8 cellular contexts compared by ENCODE assay signal in the genomic region with DNA sequence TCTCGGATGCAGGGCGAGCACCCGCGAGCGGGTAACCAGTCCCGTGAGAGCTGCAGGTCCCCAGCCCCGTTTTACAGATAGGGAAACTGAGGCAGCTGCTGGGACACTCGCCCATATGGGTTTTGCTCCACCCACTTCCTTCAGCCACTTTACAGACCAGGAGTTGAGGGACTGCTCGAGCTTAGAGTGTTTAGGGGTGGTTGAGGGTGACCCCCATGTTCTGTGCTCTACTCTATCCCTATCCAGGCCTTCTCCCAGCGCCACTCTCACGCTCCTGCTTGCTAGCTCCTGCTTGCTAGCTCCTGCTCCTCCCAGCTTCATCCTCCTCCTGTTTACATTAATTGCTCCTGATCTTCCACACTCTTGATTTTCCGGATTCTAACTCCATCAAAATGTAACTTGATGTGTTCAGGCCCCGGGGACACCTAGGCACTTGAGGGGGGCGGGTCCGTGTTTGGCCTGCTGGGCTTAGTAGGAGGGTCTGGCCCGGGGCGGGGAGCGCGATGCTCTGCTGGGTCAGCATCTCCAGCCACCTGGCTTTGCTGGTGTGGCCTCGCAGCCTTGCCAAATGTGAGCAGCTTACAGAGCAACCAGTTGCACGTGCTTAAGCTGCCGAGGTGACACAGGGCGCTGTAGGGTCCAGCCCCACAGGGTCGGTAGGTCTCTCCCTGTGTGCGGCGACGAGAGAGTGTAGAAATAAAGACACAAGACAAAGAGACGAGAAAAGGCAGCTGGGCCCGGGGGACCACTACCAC. TPM values are rescaled to one million over a fixed set of nuclear protein-coding genes. Genes with fewer than 3 reads are reported as not detected.
DNase-seq lines count a peak whose midpoint lies in the region; ATAC-seq, FAIRE-seq and TF ChIP-seq lines count a peak whose summit lies in the region.

No MANE protein-coding gene starts in this region.

- intact Hi-C loops in activated naive CD4-positive, alpha-beta T cell treated with anti-CD3 and anti-CD28 coated beads for 36 hours (cut with micrococcal nuclease), result loop anchor here (1.0 to 2.0 kb wide), 10 partner anchors 31 to 678 kb away; partner anchors contain the start of genes BBLN, CIZ1, DNM1 and DPM2
- intact Hi-C loops in MCF 10A (cut with micrococcal nuclease), result loop anchor here (5.0 kb wide), 1 partner anchor 63 kb away; the partner anchor contains the start of gene CIZ1

- WGBS in lung, 2 donors, result 62 to 71% methylated on average over 28 to 29 of the region's 29 CpGs
- WGBS in upper lobe of left lung, 2 donors, result 70 to 76% methylated on average over 18 to 29 of the region's 29 CpGs

- peaks cover 30% of the 10 kb centered on the region for H3K4me1 Mint-ChIP-seq in activated naive CD4-positive, alpha-beta T cell treated with anti-CD3 and anti-CD28 coated beads for 36 hours (ENCODE audit: low read depth)
- H3K4me1 Mint-ChIP-seq in MCF 10A (ENCODE audit: insufficient read depth, unreplicated experiment), result peaks cover 23% of the 10 kb centered on the region

- H3K4me3 Mint-ChIP-seq in activated naive CD4-positive, alpha-beta T cell treated with anti-CD3 and anti-CD28 coated beads for 36 hours, result peak overlapping the region; percentile 95
- H3K4me3 Mint-ChIP-seq in MCF 10A (ENCODE audit: unreplicated experiment), result peak overlapping the region; percentile 84

- TF ChIP-seq POLR2A in upper lobe of left lung (IDR thresholded peaks at IDR 0.05), result no peak

- H3K27ac ChIP-seq in lung (ENCODE audit: low read depth in 1 of 2, low read length in 1 of 2), result peak overlapping the region; percentile 86 to 95
- H3K27ac ChIP-seq in upper lobe of left lung, result peak overlapping the region; percentile 94 to 97 (median 96)

- FAIRE-seq in HTR-8/SVneo (lab: Jason Lieb, UNC), result no peak

- TSS peak; percentile 47 for BruUV-seq in MCF 10A (replicated peaks; lab: Mats Ljungman, UMichigan)

- H3K4me1 ChIP-seq in lung (ENCODE audit: control insufficient read depth in 2 of 2, insufficient read depth in 2 of 2, low read length in 2 of 2), result peaks cover 0 to 9% of the 10 kb centered on the region in 2 donors
- H3K4me1 ChIP-seq in upper lobe of left lung, result peaks cover 20 to 39% (median 30%) of the 10 kb centered on the region in 4 donors

- peaks cover 2% of the 10 kb centered on the region for H3K36me3 Mint-ChIP-seq in activated naive CD4-positive, alpha-beta T cell treated with anti-CD3 and anti-CD28 coated beads for 36 hours (ENCODE audit: low read depth)
- peaks cover 4% of the 10 kb centered on the region for H3K36me3 Mint-ChIP-seq in MCF 10A (ENCODE audit: insufficient read depth, unreplicated experiment)

- H3K27ac Mint-ChIP-seq in activated naive CD4-positive, alpha-beta T cell treated with anti-CD3 and anti-CD28 coated beads for 36 hours, result peak overlapping the region; percentile 95
- H3K27ac Mint-ChIP-seq in MCF 10A (ENCODE audit: low read depth, unreplicated experiment), result no peak overlapping the region

- ATAC-seq in lung (ENCODE audit: insufficient read depth, low FRiP score), result no peak
- no peak for ATAC-seq in upper lobe of left lung (ENCODE audit: low FRiP score in 2 of 2)
- no peak for ATAC-seq in HG03039 (IDR thresholded peaks at IDR 0.05; ENCODE audit: unreplicated experiment)

- CTCF ChIA-PET in activated naive CD4-positive, alpha-beta T cell treated with anti-CD3 and anti-CD28 coated beads for 36 hours (lab: Charles Lee), result interaction anchor here (0.6 to 3.2 kb wide), 6 partner anchors 8 to 30 kb away, joined by 3 to 24 read pairs (median 3); partner anchors contain the start of gene LCN2
- CTCF ChIA-PET in MCF 10A (lab: Yijun Ruan, JAX), result interaction anchor here (0.6 to 2.0 kb wide), 7 partner anchors 12 to 522 kb away, joined by 3 to 14 read pairs (median 4); no protein-coding TSS in a partner anchor

- H3K4me3 ChIP-seq in lung (peak overlapping the region; percentile 64), upper lobe of left lung (peak overlapping the region; percentile 68 to 100 (median 86))

- POLR2A ChIA-PET in MCF 10A (lab: Yijun Ruan, JAX), result interaction anchor here (0.7 to 1.8 kb wide), 10 partner anchors 9 to 1171 kb away, joined by 3 to 10 read pairs (median 4); partner anchors contain the start of genes BBLN, NAIF1 and SLC25A25

- H3K27me3 Mint-ChIP-seq in activated naive CD4-positive, alpha-beta T cell treated with anti-CD3 and anti-CD28 coated beads for 36 hours (ENCODE audit: low read depth), result no peaks in the 10 kb centered on the region
- peaks cover 17% of the 10 kb centered on the region for H3K27me3 Mint-ChIP-seq in MCF 10A (ENCODE audit: insufficient read depth, unreplicated experiment)

- peaks cover 0 to 4% of the 10 kb centered on the region in 2 donors for H3K36me3 ChIP-seq in lung (ENCODE audit: control insufficient read depth in 2 of 2, insufficient read depth in 2 of 2, low read length in 2 of 2)
- peaks cover 0 to 5% (median under 1%) of the 10 kb centered on the region in 4 donors for H3K36me3 ChIP-seq in upper lobe of left lung

- no peak for TF ChIP-seq EP300 in upper lobe of left lung (IDR thresholded peaks at IDR 0.05)

- DNase-seq in activated naive CD4-positive, alpha-beta T cell treated with anti-CD3 and anti-CD28 coated beads for 36 hours, result no peak
- no peak for DNase-seq in activated naive CD4-positive, alpha-beta T cell treated with anti-CD3 and anti-CD28 coated beads, Interleukin-2, amount 50 U/mL, for 16 hours
- no peak for DNase-seq in MCF 10A (ENCODE audit: unreplicated experiment)
- no peak for DNase-seq in lung (ENCODE audit: low spot score)
- peak in 1 of 2 donors; percentile 78 for DNase-seq in upper lobe of left lung
- DNase-seq in KG1 (lab: John Stamatoyannopoulos, UW), result no peak
- no peak for DNase-seq in HTR-8/SVneo (ENCODE audit: insufficient read length, low spot score)

- no peaks in the 10 kb centered on the region for H3K27me3 ChIP-seq in lung (ENCODE audit: control insufficient read depth, insufficient read depth)
- H3K27me3 ChIP-seq in upper lobe of left lung, result no peaks in the 10 kb centered on the region

- H3K9me3 ChIP-seq in lung (ENCODE audit: control insufficient read depth in 2 of 2, insufficient read depth in 1 of 2, low read length in 1 of 2) (no peaks in the 10 kb centered on the region), upper lobe of left lung (no peaks in the 10 kb centered on the region)

- no peak for TF ChIP-seq CTCF in MCF 10A (IDR thresholded peaks at IDR 0.05; ENCODE audit: unreplicated experiment)
- no peak for TF ChIP-seq CTCF in lung (IDR thresholded peaks at IDR 0.05; ENCODE audit: control extremely low read depth, extremely low read depth)
- TF ChIP-seq CTCF in upper lobe of left lung (IDR thresholded peaks at IDR 0.05), result no peak

- H3K9me3 Mint-ChIP-seq in activated naive CD4-positive, alpha-beta T cell treated with anti-CD3 and anti-CD28 coated beads for 36 hours, result no peaks in the 10 kb centered on the region
- H3K9me3 Mint-ChIP-seq in MCF 10A (ENCODE audit: unreplicated experiment), result peaks cover 7% of the 10 kb centered on the region

RNA-seq across cellular contexts. Expression of gene PTGES2, which starts 1.5 kb away (rescaled TPM):
- total RNA-seq in activated naive CD4-positive, alpha-beta T cell treated with anti-CD3 and anti-CD28 coated beads for 36 hours, result 10 to 100 TPM; 47.6 to 48.4 TPM
- total RNA-seq in MCF 10A (2022) (114 and 130 TPM in 2 replicates), lung (10 to 100 TPM; 42.0 to 66.8 TPM), upper lobe of left lung (100 to 1,000 TPM in 1 of 6 donors, 10 to 100 TPM in 5; 45.9 to 116 (median 61.1) TPM)
- polyA plus RNA-seq in lung, result 10 to 100 TPM; 49.9 to 59.5 TPM

RNA-seq across cellular contexts. Expression of gene LCN2, which starts 20.2 kb away (rescaled TPM):
- total RNA-seq in activated naive CD4-positive, alpha-beta T cell treated with anti-CD3 and anti-CD28 coated beads for 36 hours, result not detected
- total RNA-seq in MCF 10A (2022) (7.7 and 41.6 TPM in 2 replicates), lung (100 to 1,000 TPM; 114 to 281 TPM), upper lobe of left lung (100 to 1,000 TPM in 2 of 6 donors, 10 to 100 TPM in 3, 1 to 10 TPM in 1; 9.0 to 193 (median 38.2) TPM)
- 100 to 1,000 TPM; 309 to 842 TPM for polyA plus RNA-seq in lung

RNA-seq across cellular contexts. Expression of gene BBLN, which starts 31.1 kb away (rescaled TPM):
- total RNA-seq in activated naive CD4-positive, alpha-beta T cell treated with anti-CD3 and anti-CD28 coated beads for 36 hours, result 10 to 100 TPM; 73.3 to 77.7 TPM
- 68.6 and 70.4 TPM in 2 replicates for total RNA-seq in MCF 10A (2022)
- 10 to 100 TPM; 19.2 to 56.4 TPM for total RNA-seq in lung
- 100 to 1,000 TPM in 1 of 2 donors, 10 to 100 TPM in 1; 66.7 to 138 TPM for polyA plus RNA-seq in lung
- 100 to 1,000 TPM in 3 of 6 donors, 10 to 100 TPM in 3; 62.4 to 204 (median 102) TPM for total RNA-seq in upper lobe of left lung
